Comparison of ENCODE assay signal across 8 cellular contexts in genomic region chr15:65529754-65530317, GRCh38. TPM values are rescaled to one million over a fixed set of nuclear protein-coding genes. Genes with fewer than 3 reads are reported as not detected.
DNase-seq lines count a peak whose midpoint lies in the region; ATAC-seq and TF ChIP-seq lines count a peak whose summit lies in the region.

No MANE protein-coding gene starts in this region.

- H3K36me3 ChIP-seq in ascending aorta (no peaks in the 10 kb centered on the region), right lobe of liver (no peaks in the 10 kb centered on the region), urinary bladder (ENCODE audit: insufficient read depth) (no peaks in the 10 kb centered on the region)

- H3K9me3 Mint-ChIP-seq in activated T-cell treated with anti-CD3 and anti-CD28 coated beads, Interleukin-2, amount 50 U/mL, for 72 hours = no peaks in the 10 kb centered on the region

- intact Hi-C loops in ascending aorta (cut with DNase I) = loop anchor here (2.0 to 5.0 kb wide), 2 partner anchors 13 to 82 kb away; partner anchors contain the start of genes DPP8 and INTS14
- intact Hi-C loops in right lobe of liver (cut with DNase I) = no loop called here

- no peak for TF ChIP-seq POLR2A in right lobe of liver (IDR thresholded peaks at IDR 0.05)

- H3K27ac ChIP-seq in ascending aorta (peak overlapping the region; percentile 44 to 55), right lobe of liver (peak overlapping the region in 1 of 3 donors; percentile 41), urinary bladder (ENCODE audit: low read depth) (no peak overlapping the region)

- ATAC-seq in activated T-cell treated with anti-CD3 and anti-CD28 coated beads, Interleukin-2, amount 50 U/mL, for 72 hours (replicated peaks in 1 of 2) = no peak
- ATAC-seq in right lobe of liver = no peak
- ATAC-seq in HG02885 (IDR thresholded peaks at IDR 0.05; ENCODE audit: poor library complexity, unreplicated experiment) = no peak

- H3K27me3 ChIP-seq in ascending aorta = no peaks in the 10 kb centered on the region
- no peaks in the 10 kb centered on the region for H3K27me3 ChIP-seq in right lobe of liver

- peak overlapping the region; percentile 85 to 96 for H3K4me3 ChIP-seq in ascending aorta
- peak overlapping the region; percentile 75 to 86 (median 81) for H3K4me3 ChIP-seq in right lobe of liver
- peak overlapping the region; percentile 90 for H3K4me3 ChIP-seq in urinary bladder (ENCODE audit: low read depth, low read length)

- H3K27me3 Mint-ChIP-seq in activated T-cell treated with anti-CD3 and anti-CD28 coated beads, Interleukin-2, amount 50 U/mL, for 72 hours (ENCODE audit: low read depth) = no peaks in the 10 kb centered on the region

- whole genome bisulfite sequencing in right lobe of liver (ENCODE audit: insufficient coverage, low coverage, low lambda C conversion rate, missing lambda C conversion rate) = 51% methylated on average over 14 of the region's 14 CpGs
- WGBS in urinary bladder = 35% methylated on average over 14 of the region's 14 CpGs

- H3K4me3 Mint-ChIP-seq in activated T-cell treated with anti-CD3 and anti-CD28 coated beads, Interleukin-2, amount 50 U/mL, for 72 hours = peak overlapping the region; percentile 89 to 96

- no peak for DNase-seq in activated T-cell treated with anti-CD3 and anti-CD28 coated beads, Interleukin-2, amount 50 U/mL, for 72 hours
- no peak for DNase-seq in activated T-cell treated with anti-CD3 and anti-CD28 coated beads, Interleukin-2, amount 50 U/mL, for 1 hour
- DNase-seq in ascending aorta (ENCODE audit: low spot score in 2 of 2) = no peak
- DNase-seq in right lobe of liver = no peak
- DNase-seq in SW480 (ENCODE audit: low spot score) = no peak
- no peak for DNase-seq in NOMO-1 (lab: John Stamatoyannopoulos, UW; ENCODE audit: unreplicated experiment in 2 of 2)

- TF ChIP-seq CTCF in ascending aorta (IDR thresholded peaks at IDR 0.05) (no peak), right lobe of liver (IDR thresholded peaks at IDR 0.05) (no peak)

- H3K4me1 ChIP-seq in ascending aorta = peaks cover 0 to 12% of the 10 kb centered on the region in 2 donors
- H3K4me1 ChIP-seq in right lobe of liver = peaks cover 0 to 24% (median 10%) of the 10 kb centered on the region in 4 donors
- H3K4me1 ChIP-seq in urinary bladder (ENCODE audit: insufficient read depth) = peaks cover 3% of the 10 kb centered on the region

- H3K27ac Mint-ChIP-seq in activated T-cell treated with anti-CD3 and anti-CD28 coated beads, Interleukin-2, amount 50 U/mL, for 72 hours = peak overlapping the region; percentile 96

- peaks cover 44% of the 10 kb centered on the region for H3K4me1 Mint-ChIP-seq in activated T-cell treated with anti-CD3 and anti-CD28 coated beads, Interleukin-2, amount 50 U/mL, for 72 hours (ENCODE audit: low read depth)

- H3K36me3 Mint-ChIP-seq in activated T-cell treated with anti-CD3 and anti-CD28 coated beads, Interleukin-2, amount 50 U/mL, for 72 hours (ENCODE audit: insufficient read depth in 2 of 2) = peaks cover 0 to 2% of the 10 kb centered on the region in 2 donors

- no peaks in the 10 kb centered on the region for H3K9me3 ChIP-seq in ascending aorta
- H3K9me3 ChIP-seq in right lobe of liver = no peaks in the 10 kb centered on the region

RNA-seq across cellular contexts. Expression of gene HACD3, which starts 0.4 kb away (rescaled TPM):
- total RNA-seq in activated T-cell treated with anti-CD3 and anti-CD28 coated beads, Interleukin-2, amount 50 U/mL, for 72 hours = 10 to 100 TPM; 28.3 to 40.8 TPM
- total RNA-seq in ascending aorta (46.2 TPM), right lobe of liver (10 to 100 TPM; 48.7 to 73.9 (median 61.7) TPM), urinary bladder (141 TPM)
- polyA plus RNA-seq in urinary bladder = 37.4 TPM

RNA-seq across cellular contexts. Expression of gene DPP8, which starts 12.3 kb away (rescaled TPM):
- 10 to 100 TPM; 36.1 to 38.6 TPM for total RNA-seq in activated T-cell treated with anti-CD3 and anti-CD28 coated beads, Interleukin-2, amount 50 U/mL, for 72 hours
- total RNA-seq in ascending aorta = 69.0 TPM
- 10 to 100 TPM in 3 of 6 experiments, 1 to 10 TPM in 3; 7.6 to 12.3 (median 10.3) TPM for total RNA-seq in right lobe of liver
- total RNA-seq in urinary bladder = 65.6 TPM
- polyA plus RNA-seq in urinary bladder = 23.7 TPM
